ENCODE assay signal across 21 cellular contexts in genomic region chr1:208179850-208180416, GRCh38.
DNase-seq lines count a peak whose midpoint lies in the region; ATAC-seq and TF ChIP-seq lines count a peak whose summit lies in the region.
"Had no signal": no experiment of that assay in that cellular context is flagged by ENCODE, and none has a peak within 500 bp of the region (broad histone marks: within the 10 kb centered on the region; RNA-seq: fewer than 3 reads in every experiment).

No MANE protein-coding gene starts in this region.

- H3K9me3 ChIP-seq in BLaER1 treated with 17β-estradiol and CSF1 and Interleukin-3, amounts not matched to agents 10 nM and 100 nM (replicated peaks in 1 of 11) = no peaks in the 10 kb centered on the region
- H3K9me3 ChIP-seq in endodermal cell (ENCODE audit: control insufficient read depth, low read length) (no peaks in the 10 kb centered on the region), T-helper 17 cell (ENCODE audit: control insufficient read depth, low read length, poor library complexity, severe bottlenecking) (no peaks in the 10 kb centered on the region), adrenal gland (replicated peaks in 1 of 3) (no peaks in the 10 kb centered on the region)
- H3K9me3 ChIP-seq: BE2C, breast epithelium, esophagus squamous epithelium, mucosa of descending colon, suprapubic skin had no signal

- H3K27ac Mint-ChIP-seq in endodermal cell = no peak overlapping the region
- H3K27ac Mint-ChIP-seq in nephron progenitor cell = peak overlapping the region; percentile 86
- no peak overlapping the region for H3K27ac Mint-ChIP-seq in T-helper 17 cell
- no peak overlapping the region for H3K27ac Mint-ChIP-seq in activated T-helper 2 cell treated with anti-CD3 and anti-CD28 coated beads, Interferon-gamma antibody, Interleukin-2, Interleukin-4, amounts not matched to agents 10 μg/mL and 5 μg/mL and 100 μg/mL, durations not matched to agents 14 hours and 24 hours and 36 hours
- H3K27ac Mint-ChIP-seq: activated B cell treated with CpG ODN at 0.5 μM for 24 hours; activated T-helper 1 cell treated with anti-CD3 and anti-CD28 coated beads, Interleukin-12 subunit alpha, Interleukin-12 subunit beta, Interleukin-2, Interleukin-4 antibody, amounts not matched to agents 30 ng/mL and 10 ng/mL and 1 ng/mL, durations not matched to agents 14 hours and 24 hours and 36 hours had no signal

- peak overlapping the region in 8 of 11 experiments; percentile 14 to 56 (median 20); a peak in 11 of 22 replicates for H3K4me2 ChIP-seq in BLaER1 treated with 17β-estradiol and CSF1 and Interleukin-3, amounts not matched to agents 10 nM and 100 nM

- TF ChIP-seq POLR2A in adrenal gland (IDR thresholded peaks at IDR 0.05) = no peak

- ATAC-seq in T-helper 17 cell (no peak), HG03135 (IDR thresholded peaks at IDR 0.05; ENCODE audit: unreplicated experiment) (no peak)
- ATAC-seq: Right ventricle myocardium inferior had no signal

- H3K27me3 Mint-ChIP-seq in endodermal cell (ENCODE audit: insufficient read depth) (no peaks in the 10 kb centered on the region), nephron progenitor cell (ENCODE audit: low read depth, poor library complexity) (peaks cover 29% of the 10 kb centered on the region), T-helper 17 cell (peaks cover 42% of the 10 kb centered on the region)
- H3K27me3 Mint-ChIP-seq in activated T-helper 2 cell treated with anti-CD3 and anti-CD28 coated beads, Interferon-gamma antibody, Interleukin-2, Interleukin-4, amounts not matched to agents 10 μg/mL and 5 μg/mL and 100 μg/mL, durations not matched to agents 14 hours and 24 hours and 36 hours (ENCODE audit: low read depth) = peaks cover 6% of the 10 kb centered on the region

- WGBS in endodermal cell (ENCODE audit: insufficient coverage in 1 of 2, insufficient read length in 1 of 2), 2 experiments = 47 to 66% methylated on average over 3 to 7 of the region's 7 CpGs
- WGBS in adrenal gland, 4 donors = 80 to 86% (median 83%) methylated on average over 7 of the region's 7 CpGs

- H3K4me1 Mint-ChIP-seq in endodermal cell (peaks cover 78% of the 10 kb centered on the region), nephron progenitor cell (peaks cover 100% of the 10 kb centered on the region), T-helper 17 cell (peaks cover 2% of the 10 kb centered on the region)
- peaks cover 3% of the 10 kb centered on the region for H3K4me1 Mint-ChIP-seq in activated T-helper 2 cell treated with anti-CD3 and anti-CD28 coated beads, Interferon-gamma antibody, Interleukin-2, Interleukin-4, amounts not matched to agents 10 μg/mL and 5 μg/mL and 100 μg/mL, durations not matched to agents 14 hours and 24 hours and 36 hours (ENCODE audit: low read depth)
- H3K4me1 Mint-ChIP-seq: activated B cell treated with CpG ODN at 0.5 μM for 24 hours had no signal

- H3K36me3 Mint-ChIP-seq in endodermal cell (ENCODE audit: low read depth) (peaks cover 18% of the 10 kb centered on the region), nephron progenitor cell (ENCODE audit: low read depth) (peaks cover 6% of the 10 kb centered on the region), T-helper 17 cell (ENCODE audit: low read depth) (no peaks in the 10 kb centered on the region)
- no peaks in the 10 kb centered on the region for H3K36me3 Mint-ChIP-seq in activated T-helper 2 cell treated with anti-CD3 and anti-CD28 coated beads, Interferon-gamma antibody, Interleukin-2, Interleukin-4, amounts not matched to agents 10 μg/mL and 5 μg/mL and 100 μg/mL, durations not matched to agents 14 hours and 24 hours and 36 hours (ENCODE audit: low read depth)

- intact Hi-C loops in activated T-helper 2 cell treated with anti-CD3 and anti-CD28 coated beads, Interferon-gamma antibody, Interleukin-2, Interleukin-4, amounts not matched to agents 10 μg/mL and 5 μg/mL and 100 μg/mL, durations not matched to agents 14 hours and 24 hours and 36 hours (cut with micrococcal nuclease) = no loop called here
- intact Hi-C loops in adrenal gland (cut with DNase I) = no loop called here

- no peak overlapping the region for H3K9ac ChIP-seq in BLaER1 treated with 17β-estradiol and CSF1 and Interleukin-3, amounts not matched to agents 10 nM and 100 nM
- no peak overlapping the region for H3K9ac ChIP-seq in endodermal cell (ENCODE audit: extremely low read depth, low read length, poor library complexity, severe bottlenecking)

- no peaks in the 10 kb centered on the region for H3K36me3 ChIP-seq in BLaER1 treated with 17β-estradiol and CSF1 and Interleukin-3, amounts not matched to agents 10 nM and 100 nM
- H3K36me3 ChIP-seq in endodermal cell (ENCODE audit: control insufficient read depth, insufficient read depth, low read length) (peaks cover 93% of the 10 kb centered on the region), adrenal gland (replicated peaks in 1 of 2) (no peaks in the 10 kb centered on the region)
- H3K36me3 ChIP-seq: breast epithelium, suprapubic skin had no signal

- H3K4me3 ChIP-seq in BLaER1 treated with 17β-estradiol and CSF1 and Interleukin-3, amounts not matched to agents 10 nM and 100 nM = no peak overlapping the region
- no peak overlapping the region for H3K4me3 ChIP-seq in endodermal cell (ENCODE audit: low read length)
- no peak overlapping the region for H3K4me3 ChIP-seq in adrenal gland
- H3K4me3 ChIP-seq: breast epithelium, esophagus squamous epithelium, mucosa of descending colon, suprapubic skin had no signal

- no peak overlapping the region for H3K4me3 Mint-ChIP-seq in endodermal cell
- H3K4me3 Mint-ChIP-seq in nephron progenitor cell = peak overlapping the region; percentile 62
- H3K4me3 Mint-ChIP-seq in T-helper 17 cell = no peak overlapping the region
- H3K4me3 Mint-ChIP-seq in activated T-helper 2 cell treated with anti-CD3 and anti-CD28 coated beads, Interferon-gamma antibody, Interleukin-2, Interleukin-4, amounts not matched to agents 10 μg/mL and 5 μg/mL and 100 μg/mL, durations not matched to agents 14 hours and 24 hours and 36 hours (ENCODE audit: low read depth) = no peak overlapping the region
- H3K4me3 Mint-ChIP-seq: activated B cell treated with CpG ODN at 0.5 μM for 24 hours; activated T-helper 1 cell treated with anti-CD3 and anti-CD28 coated beads, Interleukin-12 subunit alpha, Interleukin-12 subunit beta, Interleukin-2, Interleukin-4 antibody, amounts not matched to agents 30 ng/mL and 10 ng/mL and 1 ng/mL, durations not matched to agents 14 hours and 24 hours and 36 hours had no signal

- DNase-seq in NCI-H2227 (lab: John Stamatoyannopoulos, UW; ENCODE audit: unreplicated experiment) = peak; percentile 74
- peak; percentile 64 for DNase-seq in endodermal cell
- peak; percentile 74 for DNase-seq in nephron progenitor cell
- DNase-seq in T-helper 17 cell = no peak
- DNase-seq in activated T-helper 2 cell treated with anti-CD3 and anti-CD28 coated beads, Interferon-gamma antibody, Interleukin-2, Interleukin-4, amounts not matched to agents 10 μg/mL and 5 μg/mL and 100 μg/mL, durations not matched to agents 14 hours and 24 hours and 36 hours (ENCODE audit: low spot score) = no peak
- DNase-seq in adrenal gland = no peak
- DNase-seq: activated B cell treated with CpG ODN at 0.5 μM for 24 hours; DMS 273 treated with DMSO at 0.1 percent for 48 hours; esophagus squamous epithelium; MM.1S; NCI-H2029 treated with DMSO at 0.1 percent for 48 hours; stimulated activated CD4-positive, alpha-beta T cell treated with anti-CD3 and anti-CD28 coated beads, Interleukin-4, amount 100 ng/mL, for 24 hours; T-helper 2 cell had no signal

- no peak for TF ChIP-seq CTCF in endodermal cell (conservative IDR thresholded peaks at IDR 0.05)
- TF ChIP-seq CTCF in nephron progenitor cell (IDR thresholded peaks at IDR 0.05) = no peak
- TF ChIP-seq CTCF in adrenal gland (IDR thresholded peaks at IDR 0.05) = no peak

- no peaks in the 10 kb centered on the region; a peak in 1 of 22 replicates for H4K20me1 ChIP-seq in BLaER1 treated with 17β-estradiol and CSF1 and Interleukin-3, amounts not matched to agents 10 nM and 100 nM

- peaks cover 0 to 16% (median 11%) of the 10 kb centered on the region in 10 experiments; a peak in 16 of 20 replicates for H3K4me1 ChIP-seq in BLaER1 treated with 17β-estradiol and CSF1 and Interleukin-3, amounts not matched to agents 10 nM and 100 nM
- peaks cover 40% of the 10 kb centered on the region for H3K4me1 ChIP-seq in endodermal cell (ENCODE audit: control insufficient read depth, insufficient read depth, low read length)
- H3K4me1 ChIP-seq in adrenal gland (replicated peaks in 1 of 2) = peaks cover 0 to 17% of the 10 kb centered on the region in 2 donors

- H3K9me3 Mint-ChIP-seq in endodermal cell = no peaks in the 10 kb centered on the region
- H3K9me3 Mint-ChIP-seq in nephron progenitor cell = no peaks in the 10 kb centered on the region
- H3K9me3 Mint-ChIP-seq in activated T-helper 2 cell treated with anti-CD3 and anti-CD28 coated beads, Interferon-gamma antibody, Interleukin-2, Interleukin-4, amounts not matched to agents 10 μg/mL and 5 μg/mL and 100 μg/mL, durations not matched to agents 14 hours and 24 hours and 36 hours = no peaks in the 10 kb centered on the region
- H3K9me3 Mint-ChIP-seq: activated B cell treated with CpG ODN at 0.5 μM for 24 hours; activated T-helper 1 cell treated with anti-CD3 and anti-CD28 coated beads, Interleukin-12 subunit alpha, Interleukin-12 subunit beta, Interleukin-2, Interleukin-4 antibody, amounts not matched to agents 30 ng/mL and 10 ng/mL and 1 ng/mL, durations not matched to agents 14 hours and 24 hours and 36 hours had no signal

- no peaks in the 10 kb centered on the region for H3K27me3 ChIP-seq in BLaER1 treated with 17β-estradiol and CSF1 and Interleukin-3, amounts not matched to agents 10 nM and 100 nM
- H3K27me3 ChIP-seq in endodermal cell (ENCODE audit: control insufficient read depth, insufficient read depth, low read length, poor library complexity, severe bottlenecking) = no peaks in the 10 kb centered on the region
- no peaks in the 10 kb centered on the region for H3K27me3 ChIP-seq in adrenal gland
- H3K27me3 ChIP-seq: BE2C, breast epithelium, esophagus squamous epithelium, suprapubic skin had no signal

- H3K27ac ChIP-seq in BLaER1 treated with 17β-estradiol and CSF1 and Interleukin-3, amounts not matched to agents 10 nM and 100 nM = no peak overlapping the region
- no peak overlapping the region for H3K27ac ChIP-seq in endodermal cell (ENCODE audit: low read depth, low read length)
- peak overlapping the region in 1 of 5 donors; percentile 10 for H3K27ac ChIP-seq in adrenal gland
- H3K27ac ChIP-seq: breast epithelium, esophagus squamous epithelium, suprapubic skin had no signal

Comparison
In these comparisons a context has a peak if more than half of its experiments do, and no peak if none do; other contexts are left out.
1. DNase-seq: peak in NCI-H2227 (single experiment), endodermal cell (single experiment) and nephron progenitor cell (single experiment); none in T-helper 17 cell (0 of 3), activated T-helper 2 cell treated with anti-CD3 and anti-CD28 coated beads, Interferon-gamma antibody, Interleukin-2, Interleukin-4, amounts not matched to agents 10 μg/mL and 5 μg/mL and 100 μg/mL, durations not matched to agents 14 hours and 24 hours and 36 hours (single experiment) and adrenal gland (0 of 7).